Comparison of ENCODE assay signal across 1 cellular context in genomic region chr19:32355309-32355708, GRCh38.
TF ChIP-seq lines count a peak whose summit lies in the region.

No MANE protein-coding gene starts in this region.

TF ChIP-seq in SK-N-SH treated with all-trans-retinoic acid at 6 μM for 48 hours, 23 proteins besides CTCF, POLR2A, EP300 and RAD21:
- TF ChIP-seq POU6F1 (CRISPR knock-in tag; IDR thresholded peaks at IDR 0.05; ENCODE audit: borderline replicate concordance, low read depth) (no peak), TCF4 (CRISPR knock-in tag; IDR thresholded peaks at IDR 0.05; ENCODE audit: borderline replicate concordance) (no peak), SNAI2 (CRISPR knock-in tag; IDR thresholded peaks at IDR 0.05) (no peak), ZNF70 (CRISPR knock-in tag; IDR thresholded peaks at IDR 0.05) (no peak), RARB (CRISPR knock-in tag; IDR thresholded peaks at IDR 0.05) (no peak), BACH2 (CRISPR knock-in tag; IDR thresholded peaks at IDR 0.05; ENCODE audit: borderline replicate concordance) (no peak), ARNTL (CRISPR knock-in tag; IDR thresholded peaks at IDR 0.05; ENCODE audit: borderline replicate concordance, low read depth) (no peak), ZC3H10 (CRISPR knock-in tag; IDR thresholded peaks at IDR 0.05) (no peak), TOX (CRISPR knock-in tag; IDR thresholded peaks at IDR 0.05; ENCODE audit: borderline replicate concordance) (no peak), CSDC2 (CRISPR knock-in tag; IDR thresholded peaks at IDR 0.05) (no peak), GLIS3 (CRISPR knock-in tag; IDR thresholded peaks at IDR 0.05) (no peak), ZFP3 (CRISPR knock-in tag; IDR thresholded peaks at IDR 0.05) (no peak), ISL1 (CRISPR knock-in tag; IDR thresholded peaks at IDR 0.05) (no peak), PATZ1 (CRISPR knock-in tag; IDR thresholded peaks at IDR 0.05; ENCODE audit: borderline replicate concordance) (no peak), PPARA (CRISPR knock-in tag; IDR thresholded peaks at IDR 0.05; ENCODE audit: borderline replicate concordance) (no peak), CREB5 (CRISPR knock-in tag; IDR thresholded peaks at IDR 0.05; ENCODE audit: low read depth) (no peak)
